In genomic region chr5:112795944-112796678, GRCh38 we compare ENCODE assay signal across 12 cellular contexts. TPM values are rescaled to one million over a fixed set of nuclear protein-coding genes. Genes with fewer than 3 reads are reported as not detected.
A peak's percentile ranks its signal among the peaks of the same experiment; 100 is the strongest.
DNase-seq lines count a peak whose midpoint lies in the region; ATAC-seq and TF ChIP-seq lines count a peak whose summit lies in the region.
"Had no signal": no experiment of that assay in that cellular context is flagged by ENCODE, and none has a peak within 500 bp of the region (broad histone marks: within the 10 kb centered on the region; RNA-seq: fewer than 3 reads in every experiment).

No MANE protein-coding gene starts in this region.

- no peak overlapping the region for H3K4me3 Mint-ChIP-seq in activated CD4-positive, alpha-beta T cell treated with anti-CD3 and anti-CD28 coated beads, Interleukin-2, amount 10 ng/mL, durations not matched to agents 24 days and 14 days
- H3K4me3 Mint-ChIP-seq in activated CD4-positive, alpha-beta T cell treated with anti-CD3 and anti-CD28 coated beads, Interleukin-2, amount 10 ng/mL, durations not matched to agents 7 days and 5 days, result no peak overlapping the region
- no peak overlapping the region for H3K4me3 Mint-ChIP-seq in stimulated activated effector memory CD8-positive, alpha-beta T cell treated with anti-CD3 and anti-CD28 coated beads, Interleukin-12 subunit alpha, Interleukin-12 subunit beta, amount 100 ng/mL, for 72 hours

- no peaks in the 10 kb centered on the region for H3K27me3 Mint-ChIP-seq in activated CD4-positive, alpha-beta T cell treated with anti-CD3 and anti-CD28 coated beads, Interleukin-2, amount 10 ng/mL, durations not matched to agents 24 days and 14 days
- no peaks in the 10 kb centered on the region for H3K27me3 Mint-ChIP-seq in activated CD4-positive, alpha-beta T cell treated with anti-CD3 and anti-CD28 coated beads, Interleukin-2, amount 10 ng/mL, durations not matched to agents 7 days and 5 days

- intact Hi-C loops in activated CD4-positive, alpha-beta T cell treated with anti-CD3 and anti-CD28 coated beads, Interleukin-2, amount 10 ng/mL, durations not matched to agents 24 days and 14 days (cut with micrococcal nuclease), result no loop called here

- H3K4me1 Mint-ChIP-seq in activated CD4-positive, alpha-beta T cell treated with anti-CD3 and anti-CD28 coated beads, Interleukin-2, amount 10 ng/mL, durations not matched to agents 24 days and 14 days, result peaks cover 2% of the 10 kb centered on the region
- H3K4me1 Mint-ChIP-seq in activated CD4-positive, alpha-beta T cell treated with anti-CD3 and anti-CD28 coated beads, Interleukin-2, amount 10 ng/mL, durations not matched to agents 7 days and 5 days, result no peaks in the 10 kb centered on the region
- no peaks in the 10 kb centered on the region for H3K4me1 Mint-ChIP-seq in stimulated activated effector memory CD8-positive, alpha-beta T cell treated with anti-CD3 and anti-CD28 coated beads, Interleukin-12 subunit alpha, Interleukin-12 subunit beta, amount 100 ng/mL, for 72 hours

- DNase-seq in activated CD4-positive, alpha-beta T cell treated with anti-CD3 and anti-CD28 coated beads, Interleukin-2, amount 10 ng/mL, durations not matched to agents 24 days and 14 days, result no peak
- DNase-seq in activated CD4-positive, alpha-beta T cell treated with anti-CD3 and anti-CD28 coated beads, Interleukin-2, amount 10 ng/mL, durations not matched to agents 7 days and 5 days, result no peak
- DNase-seq in NCI-H146 (lab: John Stamatoyannopoulos, UW), result peak; percentile 71
- peak; percentile 27 for DNase-seq in astrocyte of the spinal cord (ENCODE audit: low read depth, low spot score)
- no peak for DNase-seq in stimulated activated effector memory CD8-positive, alpha-beta T cell treated with anti-CD3 and anti-CD28 coated beads, Interleukin-12 subunit alpha, Interleukin-12 subunit beta, amount 100 ng/mL, for 72 hours (ENCODE audit: low spot score in 2 of 2)
- DNase-seq in GM19238 (ENCODE audit: insufficient read length, low spot score), result no peak
- DNase-seq in superior temporal gyrus (ENCODE audit: extremely low spot score), result no peak
- DNase-seq: activated CD4-positive, CD25-positive, alpha-beta regulatory T cell treated with anti-CD3 and anti-CD28 coated beads, Interleukin-2, amount 50 U/mL, for 72 hours; activated effector memory CD4-positive, alpha-beta T cell treated with Interleukin-2 at 50 U/mL for 16 hours; DMS53; NCI-H2171 had no signal

- in situ Hi-C loops in astrocyte of the spinal cord (cut with HindIII; ENCODE audit: low sequenced_read_pairs), result no loop called here

- no peak overlapping the region for H3K4me3 ChIP-seq in astrocyte of the spinal cord (ENCODE audit: low read depth, low read length)

- peak overlapping the region; percentile 5 for H3K27ac Mint-ChIP-seq in activated CD4-positive, alpha-beta T cell treated with anti-CD3 and anti-CD28 coated beads, Interleukin-2, amount 10 ng/mL, durations not matched to agents 24 days and 14 days
- no peak overlapping the region for H3K27ac Mint-ChIP-seq in activated CD4-positive, alpha-beta T cell treated with anti-CD3 and anti-CD28 coated beads, Interleukin-2, amount 10 ng/mL, durations not matched to agents 7 days and 5 days
- peak overlapping the region; percentile 8 for H3K27ac Mint-ChIP-seq in stimulated activated effector memory CD8-positive, alpha-beta T cell treated with anti-CD3 and anti-CD28 coated beads, Interleukin-12 subunit alpha, Interleukin-12 subunit beta, amount 100 ng/mL, for 72 hours

- H3K9me3 Mint-ChIP-seq in activated CD4-positive, alpha-beta T cell treated with anti-CD3 and anti-CD28 coated beads, Interleukin-2, amount 10 ng/mL, durations not matched to agents 24 days and 14 days, result no peaks in the 10 kb centered on the region
- no peaks in the 10 kb centered on the region for H3K9me3 Mint-ChIP-seq in activated CD4-positive, alpha-beta T cell treated with anti-CD3 and anti-CD28 coated beads, Interleukin-2, amount 10 ng/mL, durations not matched to agents 7 days and 5 days
- no peaks in the 10 kb centered on the region for H3K9me3 Mint-ChIP-seq in stimulated activated effector memory CD8-positive, alpha-beta T cell treated with anti-CD3 and anti-CD28 coated beads, Interleukin-12 subunit alpha, Interleukin-12 subunit beta, amount 100 ng/mL, for 72 hours

- CTCF ChIA-PET in activated CD4-positive, alpha-beta T cell treated with anti-CD3 and anti-CD28 coated beads, Interleukin-2, amount 10 ng/mL, durations not matched to agents 7 days and 5 days (lab: Charles Lee), result no interaction called here

- POLR2A ChIA-PET in activated CD4-positive, alpha-beta T cell treated with anti-CD3 and anti-CD28 coated beads, Interleukin-2, amount 10 ng/mL, durations not matched to agents 7 days and 5 days (lab: Charles Lee), result no interaction called here

- TF ChIP-seq CTCF in astrocyte of the spinal cord (IDR thresholded peaks at IDR 0.05; ENCODE audit: low read depth, low read length), result no peak

- peaks cover 19% of the 10 kb centered on the region for H3K36me3 Mint-ChIP-seq in activated CD4-positive, alpha-beta T cell treated with anti-CD3 and anti-CD28 coated beads, Interleukin-2, amount 10 ng/mL, durations not matched to agents 24 days and 14 days (ENCODE audit: low read depth)
- H3K36me3 Mint-ChIP-seq in activated CD4-positive, alpha-beta T cell treated with anti-CD3 and anti-CD28 coated beads, Interleukin-2, amount 10 ng/mL, durations not matched to agents 7 days and 5 days (ENCODE audit: low read depth), result peaks cover 27% of the 10 kb centered on the region
- peaks cover 43% of the 10 kb centered on the region for H3K36me3 Mint-ChIP-seq in stimulated activated effector memory CD8-positive, alpha-beta T cell treated with anti-CD3 and anti-CD28 coated beads, Interleukin-12 subunit alpha, Interleukin-12 subunit beta, amount 100 ng/mL, for 72 hours

- ATAC-seq in stimulated activated effector memory CD8-positive, alpha-beta T cell treated with anti-CD3 and anti-CD28 coated beads, Interleukin-12 subunit alpha, Interleukin-12 subunit beta, amount 100 ng/mL, for 72 hours, result no peak
- ATAC-seq in GM18858 (IDR thresholded peaks at IDR 0.05; ENCODE audit: unreplicated experiment), result no peak

RNA-seq across cellular contexts. Expression of gene APC, which starts 58.4 kb away (rescaled TPM):
- 19.1 and 20.4 TPM in 2 replicates for total RNA-seq in activated CD4-positive, alpha-beta T cell treated with anti-CD3 and anti-CD28 coated beads, Interleukin-2, amount 10 ng/mL, durations not matched to agents 24 days and 14 days
- 10 to 100 TPM; 21.5 to 25.7 TPM for total RNA-seq in activated CD4-positive, alpha-beta T cell treated with anti-CD3 and anti-CD28 coated beads, Interleukin-2, amount 10 ng/mL, durations not matched to agents 7 days and 5 days

Comparison
In these comparisons a context has a peak if more than half of its experiments do, and no peak if none do; other contexts are left out.
1. DNase-seq: peak in NCI-H146 (single experiment) and astrocyte of the spinal cord (single experiment); none in activated CD4-positive, alpha-beta T cell treated with anti-CD3 and anti-CD28 coated beads, Interleukin-2, amount 10 ng/mL, durations not matched to agents 24 days and 14 days (single experiment), activated CD4-positive, alpha-beta T cell treated with anti-CD3 and anti-CD28 coated beads, Interleukin-2, amount 10 ng/mL, durations not matched to agents 7 days and 5 days (single experiment), stimulated activated effector memory CD8-positive, alpha-beta T cell treated with anti-CD3 and anti-CD28 coated beads, Interleukin-12 subunit alpha, Interleukin-12 subunit beta, amount 100 ng/mL, for 72 hours (0 of 2), GM19238 (single experiment) and superior temporal gyrus (single experiment).